In genomic region chrX:13008189-13008533, GRCh38 we compare ENCODE assay signal across 12 cellular contexts. TPM values are rescaled to one million over a fixed set of nuclear protein-coding genes. Genes with fewer than 3 reads are reported as not detected.
DNase-seq lines count a peak whose midpoint lies in the region; ATAC-seq and TF ChIP-seq lines count a peak whose summit lies in the region.
"Had no signal": no experiment of that assay in that cellular context is flagged by ENCODE, and none has a peak within 500 bp of the region (broad histone marks: within the 10 kb centered on the region; RNA-seq: fewer than 3 reads in every experiment).

No MANE protein-coding gene starts in this region.

- DNase-seq in activated CD4-positive, alpha-beta T cell treated with anti-CD3 and anti-CD28 coated beads, Interleukin-2, amount 10 ng/mL, durations not matched to agents 7 days and 5 days = no peak
- no peak for DNase-seq in activated CD4-positive, alpha-beta T cell treated with anti-CD3 and anti-CD28 coated beads, Interleukin-2, amount 50 U/mL, for 1 hour
- DNase-seq in HL-60 (ENCODE audit: low read depth in 1 of 2, low spot score in 1 of 2) (peak in 1 of 2 experiments; percentile 56), HAP-1 (ENCODE audit: low spot score in 2 of 2) (no peak), HuH-7.5 (ENCODE audit: low spot score) (no peak)
- DNase-seq in activated T-helper 1 cell treated with anti-CD3 and anti-CD28 coated beads, Interleukin-12 subunit alpha, Interleukin-12 subunit beta, Interleukin-2, Interleukin-4 antibody, amounts not matched to agents 30 ng/mL and 10 ng/mL and 1 ng/mL, durations not matched to agents 14 hours and 24 hours and 36 hours (ENCODE audit: low spot score) = no peak
- DNase-seq in stimulated activated naive B cell treated with anti-CD40 and anti-IgM and Interleukin-4, amounts not matched to agents 10 μg/mL and 1 μg/mL and 100 μg/mL, for 72 hours = no peak
- DNase-seq: dorsolateral prefrontal cortex, retina had no signal

- no peaks in the 10 kb centered on the region for H3K27me3 Mint-ChIP-seq in activated CD4-positive, alpha-beta T cell treated with anti-CD3 and anti-CD28 coated beads, Interleukin-2, amount 10 ng/mL, durations not matched to agents 7 days and 5 days
- H3K27me3 Mint-ChIP-seq in activated T-helper 1 cell treated with anti-CD3 and anti-CD28 coated beads, Interleukin-12 subunit alpha, Interleukin-12 subunit beta, Interleukin-2, Interleukin-4 antibody, amounts not matched to agents 30 ng/mL and 10 ng/mL and 1 ng/mL, durations not matched to agents 14 hours and 24 hours and 36 hours (ENCODE audit: insufficient read depth) = no peaks in the 10 kb centered on the region
- H3K27me3 Mint-ChIP-seq in stimulated activated naive B cell treated with anti-CD40 and anti-IgM and Interleukin-4, amounts not matched to agents 10 μg/mL and 1 μg/mL and 100 μg/mL, for 72 hours = peaks cover 0 to 15% of the 10 kb centered on the region in 2 donors

- in situ Hi-C loops in HAP-1 (cut with MboI; ENCODE audit: low sequenced_read_pairs) = no loop called here

- H3K27me3 ChIP-seq in HL-60 (ENCODE audit: insufficient read depth, poor library complexity, severe bottlenecking) (no peaks in the 10 kb centered on the region), HAP-1 (ENCODE audit: low read depth) (no peaks in the 10 kb centered on the region)

- peak; percentile 42 to 54 for ATAC-seq in stimulated activated naive B cell treated with anti-CD40 and anti-IgM and Interleukin-4, amounts not matched to agents 10 μg/mL and 1 μg/mL and 100 μg/mL, for 72 hours (replicated peaks)
- no peak for ATAC-seq in HG02623 (IDR thresholded peaks at IDR 0.05; ENCODE audit: unreplicated experiment)

- no peaks in the 10 kb centered on the region for H3K9me3 ChIP-seq in HAP-1

- H3K9me3 Mint-ChIP-seq in activated CD4-positive, alpha-beta T cell treated with anti-CD3 and anti-CD28 coated beads, Interleukin-2, amount 10 ng/mL, durations not matched to agents 7 days and 5 days = no peaks in the 10 kb centered on the region
- H3K9me3 Mint-ChIP-seq in activated T-helper 1 cell treated with anti-CD3 and anti-CD28 coated beads, Interleukin-12 subunit alpha, Interleukin-12 subunit beta, Interleukin-2, Interleukin-4 antibody, amounts not matched to agents 30 ng/mL and 10 ng/mL and 1 ng/mL, durations not matched to agents 14 hours and 24 hours and 36 hours = no peaks in the 10 kb centered on the region
- no peaks in the 10 kb centered on the region for H3K9me3 Mint-ChIP-seq in stimulated activated naive B cell treated with anti-CD40 and anti-IgM and Interleukin-4, amounts not matched to agents 10 μg/mL and 1 μg/mL and 100 μg/mL, for 72 hours

- H3K4me1 ChIP-seq in HAP-1 = no peaks in the 10 kb centered on the region

- H3K4me3 ChIP-seq in HL-60 (replicated peaks; ENCODE audit: insufficient read depth, low read length) = no peak overlapping the region
- H3K4me3 ChIP-seq in HAP-1 = no peak overlapping the region
- H3K4me3 ChIP-seq: dorsolateral prefrontal cortex had no signal

- peaks cover 75% of the 10 kb centered on the region for H3K4me1 Mint-ChIP-seq in activated CD4-positive, alpha-beta T cell treated with anti-CD3 and anti-CD28 coated beads, Interleukin-2, amount 10 ng/mL, durations not matched to agents 7 days and 5 days
- H3K4me1 Mint-ChIP-seq in activated T-helper 1 cell treated with anti-CD3 and anti-CD28 coated beads, Interleukin-12 subunit alpha, Interleukin-12 subunit beta, Interleukin-2, Interleukin-4 antibody, amounts not matched to agents 30 ng/mL and 10 ng/mL and 1 ng/mL, durations not matched to agents 14 hours and 24 hours and 36 hours (ENCODE audit: low read depth) = peaks cover 65% of the 10 kb centered on the region
- peaks cover 24 to 52% of the 10 kb centered on the region in 2 donors for H3K4me1 Mint-ChIP-seq in stimulated activated naive B cell treated with anti-CD40 and anti-IgM and Interleukin-4, amounts not matched to agents 10 μg/mL and 1 μg/mL and 100 μg/mL, for 72 hours

- no peak overlapping the region for H3K4me3 Mint-ChIP-seq in activated CD4-positive, alpha-beta T cell treated with anti-CD3 and anti-CD28 coated beads, Interleukin-2, amount 10 ng/mL, durations not matched to agents 7 days and 5 days
- H3K4me3 Mint-ChIP-seq in activated T-helper 1 cell treated with anti-CD3 and anti-CD28 coated beads, Interleukin-12 subunit alpha, Interleukin-12 subunit beta, Interleukin-2, Interleukin-4 antibody, amounts not matched to agents 30 ng/mL and 10 ng/mL and 1 ng/mL, durations not matched to agents 14 hours and 24 hours and 36 hours = no peak overlapping the region
- no peak overlapping the region for H3K4me3 Mint-ChIP-seq in stimulated activated naive B cell treated with anti-CD40 and anti-IgM and Interleukin-4, amounts not matched to agents 10 μg/mL and 1 μg/mL and 100 μg/mL, for 72 hours

- peak overlapping the region; percentile 66 for H3K27ac Mint-ChIP-seq in activated CD4-positive, alpha-beta T cell treated with anti-CD3 and anti-CD28 coated beads, Interleukin-2, amount 10 ng/mL, durations not matched to agents 7 days and 5 days
- peak overlapping the region; percentile 29 for H3K27ac Mint-ChIP-seq in activated T-helper 1 cell treated with anti-CD3 and anti-CD28 coated beads, Interleukin-12 subunit alpha, Interleukin-12 subunit beta, Interleukin-2, Interleukin-4 antibody, amounts not matched to agents 30 ng/mL and 10 ng/mL and 1 ng/mL, durations not matched to agents 14 hours and 24 hours and 36 hours
- H3K27ac Mint-ChIP-seq in stimulated activated naive B cell treated with anti-CD40 and anti-IgM and Interleukin-4, amounts not matched to agents 10 μg/mL and 1 μg/mL and 100 μg/mL, for 72 hours = no peak overlapping the region

- peaks cover 4% of the 10 kb centered on the region for H3K36me3 Mint-ChIP-seq in activated CD4-positive, alpha-beta T cell treated with anti-CD3 and anti-CD28 coated beads, Interleukin-2, amount 10 ng/mL, durations not matched to agents 7 days and 5 days (ENCODE audit: low read depth)
- peaks cover 1% of the 10 kb centered on the region for H3K36me3 Mint-ChIP-seq in activated T-helper 1 cell treated with anti-CD3 and anti-CD28 coated beads, Interleukin-12 subunit alpha, Interleukin-12 subunit beta, Interleukin-2, Interleukin-4 antibody, amounts not matched to agents 30 ng/mL and 10 ng/mL and 1 ng/mL, durations not matched to agents 14 hours and 24 hours and 36 hours (ENCODE audit: low read depth)
- no peaks in the 10 kb centered on the region for H3K36me3 Mint-ChIP-seq in stimulated activated naive B cell treated with anti-CD40 and anti-IgM and Interleukin-4, amounts not matched to agents 10 μg/mL and 1 μg/mL and 100 μg/mL, for 72 hours

- TF ChIP-seq CTCF in HL-60 (IDR thresholded peaks at IDR 0.05; ENCODE audit: insufficient read depth, low read length) = no peak

- H3K36me3 ChIP-seq in HAP-1 (replicated peaks) = no peaks in the 10 kb centered on the region

- POLR2A ChIA-PET in activated CD4-positive, alpha-beta T cell treated with anti-CD3 and anti-CD28 coated beads, Interleukin-2, amount 10 ng/mL, durations not matched to agents 7 days and 5 days (lab: Charles Lee) = no interaction called here

- intact Hi-C loops in activated T-helper 1 cell treated with anti-CD3 and anti-CD28 coated beads, Interleukin-12 subunit alpha, Interleukin-12 subunit beta, Interleukin-2, Interleukin-4 antibody, amounts not matched to agents 30 ng/mL and 10 ng/mL and 1 ng/mL, durations not matched to agents 14 hours and 24 hours and 36 hours (cut with micrococcal nuclease) = loop anchor here (5.0 to 10.0 kb wide), 2 partner anchors 36 to 1017 kb away; partner anchors contain the start of gene GEMIN8

- peak overlapping the region; percentile 15; the same call in 1 of the 2 replicates for H3K27ac ChIP-seq in HL-60 (replicated peaks)

- CTCF ChIA-PET in activated CD4-positive, alpha-beta T cell treated with anti-CD3 and anti-CD28 coated beads, Interleukin-2, amount 10 ng/mL, durations not matched to agents 7 days and 5 days (lab: Charles Lee) = no interaction called here

RNA-seq across cellular contexts. Expression of gene TMSB4X, which starts 33.3 kb away (rescaled TPM):
- total RNA-seq in activated CD4-positive, alpha-beta T cell treated with anti-CD3 and anti-CD28 coated beads, Interleukin-2, amount 10 ng/mL, durations not matched to agents 7 days and 5 days = 1,000 to 10,000 TPM; 9,113 to 9,418 TPM
- total RNA-seq in activated T-helper 1 cell treated with anti-CD3 and anti-CD28 coated beads, Interleukin-12 subunit alpha, Interleukin-12 subunit beta, Interleukin-2, Interleukin-4 antibody, amounts not matched to agents 30 ng/mL and 10 ng/mL and 1 ng/mL, durations not matched to agents 14 hours and 24 hours and 36 hours = 6,544 and 6,612 TPM in 2 replicates
- total RNA-seq: SK-MEL-5 had no signal

RNA-seq across cellular contexts. Expression of gene FAM9C, which starts 36.3 kb away (rescaled TPM):
- total RNA-seq in activated CD4-positive, alpha-beta T cell treated with anti-CD3 and anti-CD28 coated beads, Interleukin-2, amount 10 ng/mL, durations not matched to agents 7 days and 5 days = not detected
- 0.05 TPM in 2 replicates for total RNA-seq in activated T-helper 1 cell treated with anti-CD3 and anti-CD28 coated beads, Interleukin-12 subunit alpha, Interleukin-12 subunit beta, Interleukin-2, Interleukin-4 antibody, amounts not matched to agents 30 ng/mL and 10 ng/mL and 1 ng/mL, durations not matched to agents 14 hours and 24 hours and 36 hours
- total RNA-seq: M059J, SK-MEL-5 had no signal
